Comparison of ENCODE assay signal across 9 cellular contexts in genomic region chr1:74689800-74690696, GRCh38. TPM values are rescaled to one million over a fixed set of nuclear protein-coding genes. Genes with fewer than 3 reads are reported as not detected.
A peak's percentile ranks its signal among the peaks of the same experiment; 100 is the strongest.
DNase-seq lines count a peak whose midpoint lies in the region; ATAC-seq and TF ChIP-seq lines count a peak whose summit lies in the region.
"Had no signal": no experiment of that assay in that cellular context is flagged by ENCODE, and none has a peak within 500 bp of the region (broad histone marks: within the 10 kb centered on the region; RNA-seq: fewer than 3 reads in every experiment).

No MANE protein-coding gene starts in this region.

- H3K4me1 Mint-ChIP-seq in activated CD4-positive, alpha-beta T cell treated with anti-CD3 and anti-CD28 coated beads, Interleukin-2, amount 10 ng/mL, durations not matched to agents 7 days and 5 days = no peaks in the 10 kb centered on the region

- TF ChIP-seq CTCF in GM13977 (IDR thresholded peaks at IDR 0.05; ENCODE audit: extremely low read depth, insufficient read depth, missing control alignments) = peak; percentile 77

- ATAC-seq in HG03045 (IDR thresholded peaks at IDR 0.05; ENCODE audit: unreplicated experiment) = peak; percentile 57

- H3K27ac Mint-ChIP-seq in activated CD4-positive, alpha-beta T cell treated with anti-CD3 and anti-CD28 coated beads, Interleukin-2, amount 10 ng/mL, durations not matched to agents 7 days and 5 days = no peak overlapping the region

- H3K27me3 Mint-ChIP-seq in activated CD4-positive, alpha-beta T cell treated with anti-CD3 and anti-CD28 coated beads, Interleukin-2, amount 10 ng/mL, durations not matched to agents 7 days and 5 days = no peaks in the 10 kb centered on the region

- POLR2A ChIA-PET in activated CD4-positive, alpha-beta T cell treated with anti-CD3 and anti-CD28 coated beads, Interleukin-2, amount 10 ng/mL, durations not matched to agents 7 days and 5 days (lab: Charles Lee) = no interaction called here

- in situ Hi-C loops in GM13977 (cut with MboI; ENCODE audit: low pct_unique_long_range_greater_than_20kb, low sequenced_read_pairs, unreplicated experiment) = loop anchor here (25.0 kb wide), 1 partner anchor 853 kb away; no protein-coding TSS in a partner anchor

- DNase-seq in Ammon's horn (ENCODE audit: low spot score) (peak; percentile 81), GM13977 (ENCODE audit: low spot score) (no peak), NCI-H2196 (lab: John Stamatoyannopoulos, UW; ENCODE audit: unreplicated experiment) (peak; percentile 47), fibroblast of gingiva (ENCODE audit: low read depth) (peak; percentile 43), occipital lobe (lab: John Stamatoyannopoulos, UW) (peak; percentile 15), NCI-H226 (no peak)
- DNase-seq in activated CD4-positive, alpha-beta T cell treated with anti-CD3 and anti-CD28 coated beads, Interleukin-2, amount 10 ng/mL, durations not matched to agents 7 days and 5 days = peak; percentile 60

- no peaks in the 10 kb centered on the region for H3K9me3 Mint-ChIP-seq in activated CD4-positive, alpha-beta T cell treated with anti-CD3 and anti-CD28 coated beads, Interleukin-2, amount 10 ng/mL, durations not matched to agents 7 days and 5 days

- CTCF ChIA-PET in activated CD4-positive, alpha-beta T cell treated with anti-CD3 and anti-CD28 coated beads, Interleukin-2, amount 10 ng/mL, durations not matched to agents 7 days and 5 days (lab: Charles Lee) = interaction anchor here (0.9 to 1.3 kb wide), 2 partner anchors 25 to 78 kb away, joined by 3 read pairs; no protein-coding TSS in a partner anchor

- no peak overlapping the region for H3K4me3 Mint-ChIP-seq in activated CD4-positive, alpha-beta T cell treated with anti-CD3 and anti-CD28 coated beads, Interleukin-2, amount 10 ng/mL, durations not matched to agents 7 days and 5 days

- no peaks in the 10 kb centered on the region for H3K36me3 Mint-ChIP-seq in activated CD4-positive, alpha-beta T cell treated with anti-CD3 and anti-CD28 coated beads, Interleukin-2, amount 10 ng/mL, durations not matched to agents 7 days and 5 days (ENCODE audit: low read depth)

RNA-seq across cellular contexts. Expression of gene ERICH3, which starts 16.5 kb away (rescaled TPM):
- not detected for total RNA-seq in activated CD4-positive, alpha-beta T cell treated with anti-CD3 and anti-CD28 coated beads, Interleukin-2, amount 10 ng/mL, durations not matched to agents 7 days and 5 days
- 16.7 TPM for total RNA-seq in occipital lobe
- total RNA-seq: T-helper 1 cell treated with Interleukin-12 subunit alpha and Interleukin-12 subunit beta and Interleukin-4 antibody, amounts not matched to agents 30 ng/mL and 1 ng/mL, for 36 hours had no signal

RNA-seq across cellular contexts. Expression of gene CRYZ, which starts 42.8 kb away (rescaled TPM):
- 10 to 100 TPM; 32.1 to 33.8 TPM for total RNA-seq in activated CD4-positive, alpha-beta T cell treated with anti-CD3 and anti-CD28 coated beads, Interleukin-2, amount 10 ng/mL, durations not matched to agents 7 days and 5 days
- total RNA-seq in occipital lobe = 6.9 TPM

RNA-seq across cellular contexts. Expression of gene TYW3, which starts 42.9 kb away (rescaled TPM):
- 10 to 100 TPM; 18.5 to 19.0 TPM for total RNA-seq in activated CD4-positive, alpha-beta T cell treated with anti-CD3 and anti-CD28 coated beads, Interleukin-2, amount 10 ng/mL, durations not matched to agents 7 days and 5 days
- total RNA-seq in occipital lobe = 6.6 TPM

Comparison
In these comparisons a context has a peak if more than half of its experiments do, and no peak if none do; other contexts are left out.
1. DNase-seq: peak in Ammon's horn (single experiment), NCI-H2196 (single experiment), activated CD4-positive, alpha-beta T cell treated with anti-CD3 and anti-CD28 coated beads, Interleukin-2, amount 10 ng/mL, durations not matched to agents 7 days and 5 days (single experiment), fibroblast of gingiva (single experiment) and occipital lobe (single experiment); none in GM13977 (single experiment) and NCI-H226 (single experiment).
2. RNA of gene ERICH3, which starts 16.5 kb away (total RNA-seq): 16.7 TPM in occipital lobe (single experiment); not detected in activated CD4-positive, alpha-beta T cell treated with anti-CD3 and anti-CD28 coated beads, Interleukin-2, amount 10 ng/mL, durations not matched to agents 7 days and 5 days; every median in the first group is over 10 times any median in the second.